ENCODE assay signal across 1 cellular context in genomic region chr12:124326899-124327298, GRCh38.
TF ChIP-seq lines count a peak whose summit lies in the region.

No MANE protein-coding gene starts in this region.

TF ChIP-seq in WTC11, 78 proteins besides CTCF, POLR2A, EP300 and RAD21 (continued from another document):
- TF ChIP-seq MLX (CRISPR knock-in tag; IDR thresholded peaks at IDR 0.05) (no peak), ZBTB21 (CRISPR knock-in tag; IDR thresholded peaks at IDR 0.05; ENCODE audit: borderline replicate concordance) (no peak), ZNF425 (CRISPR knock-in tag; conservative IDR thresholded peaks at IDR 0.05) (no peak), FOXJ3 (CRISPR knock-in tag; IDR thresholded peaks at IDR 0.05; ENCODE audit: borderline replicate concordance) (no peak), ZNF317 (CRISPR knock-in tag; IDR thresholded peaks at IDR 0.05; ENCODE audit: borderline replicate concordance, low read depth) (no peak), KAT7 (CRISPR knock-in tag; IDR thresholded peaks at IDR 0.05; ENCODE audit: borderline replicate concordance) (no peak), USF1 (CRISPR knock-in tag; IDR thresholded peaks at IDR 0.05) (no peak), FOXP1 (CRISPR knock-in tag; IDR thresholded peaks at IDR 0.05; ENCODE audit: borderline replicate concordance) (no peak), ZNF512 (CRISPR knock-in tag; IDR thresholded peaks at IDR 0.05; ENCODE audit: borderline replicate concordance) (no peak), NFATC4 (CRISPR knock-in tag; IDR thresholded peaks at IDR 0.05) (no peak), NR2C2 (CRISPR knock-in tag; IDR thresholded peaks at IDR 0.05) (no peak), GABPB1 (CRISPR knock-in tag; IDR thresholded peaks at IDR 0.05) (no peak), ZSCAN18 (CRISPR knock-in tag; IDR thresholded peaks at IDR 0.05) (no peak), HMGA2 (CRISPR knock-in tag; IDR thresholded peaks at IDR 0.05) (no peak), FOXP4 (CRISPR knock-in tag; IDR thresholded peaks at IDR 0.05) (no peak), HMGXB4 (CRISPR knock-in tag; IDR thresholded peaks at IDR 0.05) (no peak), NFE2L1 (CRISPR knock-in tag; IDR thresholded peaks at IDR 0.05) (no peak), E2F1 (CRISPR knock-in tag; IDR thresholded peaks at IDR 0.05) (no peak)
